ENCODE assay signal across 8 cellular contexts in genomic region chr15:41558400-41559238, GRCh38. TPM values are rescaled to one million over a fixed set of nuclear protein-coding genes. Genes with fewer than 3 reads are reported as not detected.
DNase-seq lines count a peak whose midpoint lies in the region; ATAC-seq and TF ChIP-seq lines count a peak whose summit lies in the region.

TSS of gene TYRO3 (plus strand) at chr15:41559212. CDS start at chr15:41559258, 46 bp downstream.

- H3K4me3 ChIP-seq in OCI-LY7 (ENCODE audit: low read depth, low read length, poor library complexity, severe bottlenecking) (peak within 1 kb of the TSS; percentile 50), fibroblast of lung (replicated peaks in 1 of 4; ENCODE audit: control extremely low read depth in 1 of 4, insufficient read depth in 1 of 4, low read depth in 3 of 4, low read length in 4 of 4) (peak within 1 kb of the TSS; percentile 57 to 76 (median 66))

- H3K9me2 ChIP-seq in OCI-LY7 (ENCODE audit: insufficient read depth, low read length) = no peaks in the 10 kb centered on the region

- CTCF ChIA-PET in OCI-LY7 (lab: Charles Lee; ENCODE audit: unreplicated experiment) = interaction anchor here (1.3 kb wide), 1 partner anchor 219 kb away, joined by 3 read pairs; no protein-coding TSS in a partner anchor

- BruUV-seq in OCI-LY7 (replicated peaks; lab: Mats Ljungman, UMichigan) = no TSS peak

- peak within 1 kb of the TSS; percentile 42 for H3K9ac ChIP-seq in fibroblast of lung (ENCODE audit: insufficient read depth, low read length)

- H3K79me2 ChIP-seq in OCI-LY7 (ENCODE audit: insufficient read depth, low read depth, low read length) (no peaks in the 10 kb centered on the region), fibroblast of lung (ENCODE audit: control insufficient read depth, insufficient read depth, low read length) (no peaks in the 10 kb centered on the region)

- no peaks in the 10 kb centered on the region for H3K36me3 Mint-ChIP-seq in natural killer cell
- H3K36me3 Mint-ChIP-seq in stimulated activated memory B cell treated with anti-CD40 and anti-IgM and Interleukin-4, amounts not matched to agents 10 μg/mL and 1 μg/mL and 100 μg/mL, for 72 hours = no peaks in the 10 kb centered on the region

- DNase-seq in SIG-M5 treated with dmso at 0.1 percent for 504 hours (lab: John Stamatoyannopoulos, UW; ENCODE audit: unreplicated experiment) (peak; percentile 33), SIG-M5 (lab: John Stamatoyannopoulos, UW) (no peak), OCI-LY7 (ENCODE audit: low spot score) (peak; percentile 48), fibroblast of lung (ENCODE audit: low read depth in 2 of 2) (peak; percentile 21 to 42), natural killer cell (peak; percentile 71)
- peak; percentile 36 to 60 for DNase-seq in activated T-helper 1 cell treated with anti-CD3 and anti-CD28 coated beads, Interleukin-2, amount 50 U/mL, for 16 hours (ENCODE audit: low read depth in 1 of 2, low spot score in 1 of 2)

- H3K9me3 ChIP-seq in OCI-LY7 (ENCODE audit: low read length) (no peaks in the 10 kb centered on the region), fibroblast of lung (ENCODE audit: control insufficient read depth, insufficient read depth, low read depth, low read length) (no peaks in the 10 kb centered on the region)

- ATAC-seq in natural killer cell = peak; percentile 47 to 63 (median 48)
- peak; percentile 66 for ATAC-seq in stimulated activated memory B cell treated with anti-CD40 and anti-IgM and Interleukin-4, amounts not matched to agents 10 μg/mL and 1 μg/mL and 100 μg/mL, for 72 hours
- no peak for ATAC-seq in GM19467 (IDR thresholded peaks at IDR 0.05; ENCODE audit: unreplicated experiment)

- H3K36me3 ChIP-seq in OCI-LY7 (ENCODE audit: insufficient read depth, low read length) (no peaks in the 10 kb centered on the region), fibroblast of lung (ENCODE audit: control insufficient read depth, insufficient read depth, low read length) (no peaks in the 10 kb centered on the region)

- intact Hi-C loops in OCI-LY7 (cut with micrococcal nuclease; ENCODE audit: unreplicated experiment) (loop anchor here (5.0 kb wide), 2 partner anchors 214 to 344 kb away; partner anchors contain the start of gene MAPKBP1), natural killer cell (cut with micrococcal nuclease) (loop anchor here (1.0 to 5.0 kb wide), 5 partner anchors 14 to 344 kb away; partner anchors contain the start of genes MAPKBP1, MGA and RPAP1)

- H3K4me3 Mint-ChIP-seq in natural killer cell = peak within 1 kb of the TSS; percentile 94
- peak within 1 kb of the TSS; percentile 85 for H3K4me3 Mint-ChIP-seq in stimulated activated memory B cell treated with anti-CD40 and anti-IgM and Interleukin-4, amounts not matched to agents 10 μg/mL and 1 μg/mL and 100 μg/mL, for 72 hours

- H3K27me3 Mint-ChIP-seq in natural killer cell (ENCODE audit: low read depth in 2 of 2) = peaks cover 0 to 29% of the 10 kb centered on the region in 2 donors
- H3K27me3 Mint-ChIP-seq in stimulated activated memory B cell treated with anti-CD40 and anti-IgM and Interleukin-4, amounts not matched to agents 10 μg/mL and 1 μg/mL and 100 μg/mL, for 72 hours = peaks cover 83% of the 10 kb centered on the region

- H3K27ac ChIP-seq in OCI-LY7 (ENCODE audit: low read depth, low read length, poor library complexity, severe bottlenecking) = no peak within 1 kb of the TSS
- no peak within 1 kb of the TSS for H3K27ac ChIP-seq in fibroblast of lung (ENCODE audit: insufficient read depth, low read length)

- H4K20me1 ChIP-seq in OCI-LY7 (ENCODE audit: insufficient read depth, low read length) = no peaks in the 10 kb centered on the region
- no peaks in the 10 kb centered on the region for H4K20me1 ChIP-seq in fibroblast of lung (ENCODE audit: control insufficient read depth, extremely low read depth, insufficient read depth, low read length)

- no peak for TF ChIP-seq CTCF in OCI-LY7 (conservative IDR thresholded peaks at IDR 0.05; ENCODE audit: low read length)
- TF ChIP-seq CTCF in fibroblast of lung (conservative IDR thresholded peaks at IDR 0.05 in 1 of 2, IDR thresholded peaks at IDR 0.05 in 1 of 2; ENCODE audit: low read depth in 1 of 2, low read length in 2 of 2) = peak in 1 of 2 donors; percentile 8
- TF ChIP-seq CTCF in natural killer cell (IDR thresholded peaks at IDR 0.05) = no peak

- H3K4me1 ChIP-seq in OCI-LY7 (ENCODE audit: insufficient read depth, low read length, poor library complexity, severe bottlenecking) (peaks cover 29% of the 10 kb centered on the region), fibroblast of lung (ENCODE audit: control insufficient read depth, extremely low read depth, insufficient read depth, low read length) (peaks cover 6% of the 10 kb centered on the region)

- H3K27ac Mint-ChIP-seq in natural killer cell = peak within 1 kb of the TSS; percentile 90 to 95
- H3K27ac Mint-ChIP-seq in stimulated activated memory B cell treated with anti-CD40 and anti-IgM and Interleukin-4, amounts not matched to agents 10 μg/mL and 1 μg/mL and 100 μg/mL, for 72 hours = peak within 1 kb of the TSS; percentile 58

- peaks cover 11 to 26% of the 10 kb centered on the region in 2 donors for H3K4me1 Mint-ChIP-seq in natural killer cell
- peaks cover 29% of the 10 kb centered on the region for H3K4me1 Mint-ChIP-seq in stimulated activated memory B cell treated with anti-CD40 and anti-IgM and Interleukin-4, amounts not matched to agents 10 μg/mL and 1 μg/mL and 100 μg/mL, for 72 hours

- POLR2A ChIA-PET in OCI-LY7 (lab: Charles Lee) = interaction anchor here (0.5 kb wide), 1 partner anchor 1453 kb away, joined by 3 read pairs; no protein-coding TSS in a partner anchor

- H3K27me3 ChIP-seq in fibroblast of lung (ENCODE audit: control insufficient read depth, insufficient read depth, low read length) = no peaks in the 10 kb centered on the region

- H2AFZ ChIP-seq in OCI-LY7 (ENCODE audit: low read length) (peak within 1 kb of the TSS; percentile 7; the same call in 1 of the 2 replicates), fibroblast of lung (ENCODE audit: low read length) (peak within 1 kb of the TSS; percentile 61)

- H3K4me2 ChIP-seq in OCI-LY7 (ENCODE audit: low read length) = peak within 1 kb of the TSS; percentile 63
- H3K4me2 ChIP-seq in fibroblast of lung (ENCODE audit: extremely low read depth, insufficient read depth, low read length) = peak within 1 kb of the TSS; percentile 90

- H3K9me3 Mint-ChIP-seq in natural killer cell = no peaks in the 10 kb centered on the region
- H3K9me3 Mint-ChIP-seq in stimulated activated memory B cell treated with anti-CD40 and anti-IgM and Interleukin-4, amounts not matched to agents 10 μg/mL and 1 μg/mL and 100 μg/mL, for 72 hours = no peaks in the 10 kb centered on the region

RNA-seq across cellular contexts. Expression of gene TYRO3, which starts in this region (rescaled TPM):
- total RNA-seq in OCI-LY7 (2014; rRNA removed; shearing (Covaris generic)) = not detected in 2 replicates
- total RNA-seq in OCI-LY7 (2022) = 0.13 and 0.48 TPM in 2 replicates
- total RNA-seq in fibroblast of lung = 9.8 and 14.9 TPM in 2 replicates
- polyA plus RNA-seq in fibroblast of lung = 9.2 and 20.9 TPM in 2 replicates
- polyA plus RNA-seq in fibroblast of lung (2012) = 11.9 and 29.4 TPM in 2 replicates
- 23.6 and 112 TPM in 2 replicates for polyA minus RNA-seq in fibroblast of lung (ENCODE audit: low replicate concordance)
- under 1 TPM; 0.25 to 0.80 (median 0.36) TPM for total RNA-seq in natural killer cell

Comparison
In these comparisons a context has a peak if more than half of its experiments do, and no peak if none do; other contexts are left out.
1. Peak in DNase-seq, H3K4me3 ChIP-seq and H3K4me2 ChIP-seq in OCI-LY7; RNA of the gene not detected or under 1 TPM.
2. Peak in DNase-seq and ATAC-seq in natural killer cell; RNA of the gene not detected or under 1 TPM.